20 cellular contexts compared by ENCODE assay signal in the genomic region with DNA sequence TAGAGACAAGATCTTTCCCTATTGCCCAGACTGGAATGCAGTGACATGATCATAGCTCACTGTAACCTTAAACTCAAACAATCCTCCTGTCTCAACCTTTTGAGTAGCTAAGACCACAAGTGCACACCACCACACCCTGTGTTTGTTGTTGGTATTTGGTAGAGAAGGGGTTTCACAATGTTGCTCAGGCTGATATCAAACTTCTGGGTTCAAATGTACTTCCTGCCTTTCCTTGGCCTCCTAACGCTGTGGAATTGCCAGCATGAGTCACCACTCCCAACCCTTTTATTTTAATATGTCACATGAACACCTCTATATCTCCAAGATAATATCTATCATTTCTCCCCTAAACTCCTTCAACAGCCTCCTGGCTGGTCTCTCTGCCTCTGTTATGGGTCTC.
DNase-seq lines count a peak whose midpoint lies in the region; ATAC-seq, FAIRE-seq and TF ChIP-seq lines count a peak whose summit lies in the region.
"Had no signal": no experiment of that assay in that cellular context is flagged by ENCODE, and none has a peak within 500 bp of the region (broad histone marks: within the 10 kb centered on the region; RNA-seq: fewer than 3 reads in every experiment).

No MANE protein-coding gene starts in this region.

- intact Hi-C loops in MCF 10A (cut with micrococcal nuclease): no loop called here
- intact Hi-C loops in breast epithelium (cut with DNase I; ENCODE audit: low total_unique reads): no loop called here
- intact Hi-C loops in transverse colon (cut with DNase I; ENCODE audit: low total_unique reads): no loop called here

- no peaks in the 10 kb centered on the region for H3K36me3 ChIP-seq in breast epithelium
- no peaks in the 10 kb centered on the region for H3K36me3 ChIP-seq in bronchial epithelial cell (ENCODE audit: control insufficient read depth, insufficient read depth, low read length)
- no peaks in the 10 kb centered on the region for H3K36me3 ChIP-seq in transverse colon

- no peaks in the 10 kb centered on the region for H3K9me3 Mint-ChIP-seq in MCF 10A (ENCODE audit: unreplicated experiment)

- TF ChIP-seq CTCF in MCF 10A (IDR thresholded peaks at IDR 0.05; ENCODE audit: unreplicated experiment) (no peak), breast epithelium (IDR thresholded peaks at IDR 0.05) (no peak), bronchial epithelial cell (IDR thresholded peaks at IDR 0.05; ENCODE audit: insufficient read depth, low read length, severe bottlenecking) (no peak), foreskin keratinocyte (conservative IDR thresholded peaks at IDR 0.05) (no peak), transverse colon (IDR thresholded peaks at IDR 0.05) (no peak)

- H3K27ac ChIP-seq in breast epithelium: no peak overlapping the region
- H3K27ac ChIP-seq in foreskin keratinocyte: no peak overlapping the region
- no peak overlapping the region for H3K27ac ChIP-seq in transverse colon
- H3K27ac ChIP-seq: C4-2B had no signal

- in situ Hi-C loops in transverse colon (cut with MboI; ENCODE audit: low pct_ligation_motif_present in 1 of 4, low pct_unique_long_range_greater_than_20kb in 1 of 4, low sequenced_read_pairs in 3 of 4): no loop called here

- no peaks in the 10 kb centered on the region for H3K4me1 Mint-ChIP-seq in MCF 10A (ENCODE audit: insufficient read depth, unreplicated experiment)

- H3K4me3 ChIP-seq in breast epithelium: no peak overlapping the region
- H3K4me3 ChIP-seq in bronchial epithelial cell (ENCODE audit: low read depth, low read length): no peak overlapping the region
- H3K4me3 ChIP-seq in transverse colon: no peak overlapping the region

- H3K4me1 ChIP-seq in breast epithelium (no peaks in the 10 kb centered on the region), foreskin keratinocyte (peaks cover 4% of the 10 kb centered on the region), transverse colon (no peaks in the 10 kb centered on the region)

- no peaks in the 10 kb centered on the region for H3K27me3 ChIP-seq in breast epithelium
- H3K27me3 ChIP-seq in bronchial epithelial cell (ENCODE audit: control insufficient read depth, insufficient read depth, low read length): no peaks in the 10 kb centered on the region
- no peaks in the 10 kb centered on the region for H3K27me3 ChIP-seq in foreskin keratinocyte
- H3K27me3 ChIP-seq in transverse colon: no peaks in the 10 kb centered on the region

- H3K27me3 Mint-ChIP-seq in MCF 10A (ENCODE audit: insufficient read depth, unreplicated experiment): peaks cover 9% of the 10 kb centered on the region

- POLR2A ChIA-PET in MCF 10A (lab: Yijun Ruan, JAX): no interaction called here

- H3K4me3 Mint-ChIP-seq in MCF 10A (ENCODE audit: unreplicated experiment): no peak overlapping the region

- 17 to 36% methylated on average over 1 of the region's 1 CpG for WGBS in transverse colon (ENCODE audit: low coverage in 1 of 2), 2 donors

- no peaks in the 10 kb centered on the region for H3K9me3 ChIP-seq in breast epithelium
- no peaks in the 10 kb centered on the region for H3K9me3 ChIP-seq in transverse colon

- BruUV-seq in MCF 10A (replicated peaks; lab: Mats Ljungman, UMichigan): no TSS peak

- TF ChIP-seq POLR2A in breast epithelium (IDR thresholded peaks at IDR 0.05) (no peak), transverse colon (IDR thresholded peaks at IDR 0.05) (no peak)

- CTCF ChIA-PET in MCF 10A (lab: Yijun Ruan, JAX): interaction anchor here (0.7 kb wide), 1 partner anchor 1135 kb away, joined by 3 read pairs; no protein-coding TSS in a partner anchor

- DNase-seq in MCF 10A (ENCODE audit: unreplicated experiment) (peak; percentile 3), breast epithelium (ENCODE audit: low spot score in 2 of 2) (no peak), bronchial epithelial cell (ENCODE audit: low read depth) (peak; percentile 69), foreskin keratinocyte (peak; percentile 36 to 44), transverse colon (no peak), germinal center (ENCODE audit: low spot score) (no peak)
- DNase-seq in activated naive CD4-positive, alpha-beta T cell treated with Interleukin-2 at 50 U/mL for 16 hours: no peak
- DNase-seq: 8988T, COR-L47, DMS79, NCI-H1092, NCI-H1694, NCI-H345, NCI-H69, PC-3 had no signal

- no peak for TF ChIP-seq EP300 in transverse colon (IDR thresholded peaks at IDR 0.05; ENCODE audit: low read depth)

- ATAC-seq in foreskin keratinocyte (peak; percentile 70), esophagus mucosa (no peak)
- ATAC-seq: PC-3 had no signal

- no peak overlapping the region for H3K27ac Mint-ChIP-seq in MCF 10A (ENCODE audit: low read depth, unreplicated experiment)

- FAIRE-seq in bronchial epithelial cell (lab: Jason Lieb, UNC): no peak
- FAIRE-seq: G401.6, GM12892, GM19239 had no signal

- H3K36me3 Mint-ChIP-seq in MCF 10A (ENCODE audit: insufficient read depth, unreplicated experiment): no peaks in the 10 kb centered on the region

Comparison
In these comparisons a context has a peak if more than half of its experiments do, and no peak if none do; other contexts are left out.
1. DNase-seq: peak in MCF 10A (single experiment), bronchial epithelial cell (single experiment) and foreskin keratinocyte (2 of 2); none in breast epithelium (0 of 2), transverse colon (single experiment), germinal center (single experiment) and activated naive CD4-positive, alpha-beta T cell treated with Interleukin-2 at 50 U/mL for 16 hours (single experiment).